1 cellular context compared by ENCODE assay signal in genomic region chr4:67721770-67722597, GRCh38.
TF ChIP-seq lines count a peak whose summit lies in the region.

No MANE protein-coding gene starts in this region.

TF ChIP-seq in K562, 482 proteins besides CTCF, POLR2A, EP300 and RAD21 (continued from another document and continues in another):
- TF ChIP-seq, protein P1, sequence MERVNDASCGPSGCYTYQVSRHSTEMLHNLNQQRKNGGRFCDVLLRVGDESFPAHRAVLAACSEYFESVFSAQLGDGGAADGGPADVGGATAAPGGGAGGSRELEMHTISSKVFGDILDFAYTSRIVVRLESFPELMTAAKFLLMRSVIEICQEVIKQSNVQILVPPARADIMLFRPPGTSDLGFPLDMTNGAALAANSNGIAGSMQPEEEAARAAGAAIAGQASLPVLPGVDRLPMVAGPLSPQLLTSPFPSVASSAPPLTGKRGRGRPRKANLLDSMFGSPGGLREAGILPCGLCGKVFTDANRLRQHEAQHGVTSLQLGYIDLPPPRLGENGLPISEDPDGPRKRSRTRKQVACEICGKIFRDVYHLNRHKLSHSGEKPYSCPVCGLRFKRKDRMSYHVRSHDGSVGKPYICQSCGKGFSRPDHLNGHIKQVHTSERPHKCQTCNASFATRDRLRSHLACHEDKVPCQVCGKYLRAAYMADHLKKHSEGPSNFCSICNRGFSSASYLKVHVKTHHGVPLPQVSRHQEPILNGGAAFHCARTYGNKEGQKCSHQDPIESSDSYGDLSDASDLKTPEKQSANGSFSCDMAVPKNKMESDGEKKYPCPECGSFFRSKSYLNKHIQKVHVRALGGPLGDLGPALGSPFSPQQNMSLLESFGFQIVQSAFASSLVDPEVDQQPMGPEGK (CRISPR knock-in tag; IDR thresholded peaks at IDR 0.05; ENCODE audit: borderline replicate concordance), result peak; percentile 99
- no peak for TF ChIP-seq HDGF (IDR thresholded peaks at IDR 0.05)
- TF ChIP-seq FIP1L1 (IDR thresholded peaks at IDR 0.05; ENCODE audit: low read depth, low read length, poor library complexity, severe bottlenecking), result no peak
- peak; percentile 100 for TF ChIP-seq ZBTB26 (CRISPR knock-in tag; IDR thresholded peaks at IDR 0.05)
- peak; percentile 49 to 52; a peak in 3 of 4 replicates for TF ChIP-seq NRF1 (conservative IDR thresholded peaks at IDR 0.05 in 1 of 2, IDR thresholded peaks at IDR 0.05 in 1 of 2)
- TF ChIP-seq, protein P2, sequence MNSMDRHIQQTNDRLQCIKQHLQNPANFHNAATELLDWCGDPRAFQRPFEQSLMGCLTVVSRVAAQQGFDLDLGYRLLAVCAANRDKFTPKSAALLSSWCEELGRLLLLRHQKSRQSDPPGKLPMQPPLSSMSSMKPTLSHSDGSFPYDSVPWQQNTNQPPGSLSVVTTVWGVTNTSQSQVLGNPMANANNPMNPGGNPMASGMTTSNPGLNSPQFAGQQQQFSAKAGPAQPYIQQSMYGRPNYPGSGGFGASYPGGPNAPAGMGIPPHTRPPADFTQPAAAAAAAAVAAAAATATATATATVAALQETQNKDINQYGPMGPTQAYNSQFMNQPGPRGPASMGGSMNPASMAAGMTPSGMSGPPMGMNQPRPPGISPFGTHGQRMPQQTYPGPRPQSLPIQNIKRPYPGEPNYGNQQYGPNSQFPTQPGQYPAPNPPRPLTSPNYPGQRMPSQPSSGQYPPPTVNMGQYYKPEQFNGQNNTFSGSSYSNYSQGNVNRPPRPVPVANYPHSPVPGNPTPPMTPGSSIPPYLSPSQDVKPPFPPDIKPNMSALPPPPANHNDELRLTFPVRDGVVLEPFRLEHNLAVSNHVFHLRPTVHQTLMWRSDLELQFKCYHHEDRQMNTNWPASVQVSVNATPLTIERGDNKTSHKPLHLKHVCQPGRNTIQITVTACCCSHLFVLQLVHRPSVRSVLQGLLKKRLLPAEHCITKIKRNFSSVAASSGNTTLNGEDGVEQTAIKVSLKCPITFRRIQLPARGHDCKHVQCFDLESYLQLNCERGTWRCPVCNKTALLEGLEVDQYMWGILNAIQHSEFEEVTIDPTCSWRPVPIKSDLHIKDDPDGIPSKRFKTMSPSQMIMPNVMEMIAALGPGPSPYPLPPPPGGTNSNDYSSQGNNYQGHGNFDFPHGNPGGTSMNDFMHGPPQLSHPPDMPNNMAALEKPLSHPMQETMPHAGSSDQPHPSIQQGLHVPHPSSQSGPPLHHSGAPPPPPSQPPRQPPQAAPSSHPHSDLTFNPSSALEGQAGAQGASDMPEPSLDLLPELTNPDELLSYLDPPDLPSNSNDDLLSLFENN (IDR thresholded peaks at IDR 0.05; ENCODE audit: low read depth in 2 of 2, low read length in 2 of 2), result peak in 1 of 2 experiments; percentile 64; a peak in 1 of 4 replicates
- TF ChIP-seq ZNF282 (CRISPR knock-in tag; IDR thresholded peaks at IDR 0.05), result no peak
- peak; percentile 100 for TF ChIP-seq ILK (tag; IDR thresholded peaks at IDR 0.05; ENCODE audit: borderline replicate concordance, low read depth)
- peak; percentile 97 for TF ChIP-seq ZNF77 (CRISPR knock-in tag; IDR thresholded peaks at IDR 0.05)
- TF ChIP-seq ZNF277 (CRISPR knock-in tag; IDR thresholded peaks at IDR 0.05; ENCODE audit: borderline replicate concordance), result no peak
- peak; percentile 100 for TF ChIP-seq ZNF354B (CRISPR knock-in tag; IDR thresholded peaks at IDR 0.05)
- no peak for TF ChIP-seq CREBBP (IDR thresholded peaks at IDR 0.05; ENCODE audit: low read depth, low read length)
- TF ChIP-seq, protein P3, sequence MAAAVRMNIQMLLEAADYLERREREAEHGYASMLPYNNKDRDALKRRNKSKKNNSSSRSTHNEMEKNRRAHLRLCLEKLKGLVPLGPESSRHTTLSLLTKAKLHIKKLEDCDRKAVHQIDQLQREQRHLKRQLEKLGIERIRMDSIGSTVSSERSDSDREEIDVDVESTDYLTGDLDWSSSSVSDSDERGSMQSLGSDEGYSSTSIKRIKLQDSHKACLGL (CRISPR knock-in tag; IDR thresholded peaks at IDR 0.05; ENCODE audit: borderline replicate concordance, poor library complexity, severe bottlenecking), result peak; percentile 97
- TF ChIP-seq REST (CRISPR knock-in tag; IDR thresholded peaks at IDR 0.05; ENCODE audit: low read depth), result peak; percentile 94
- peak; percentile 99 for TF ChIP-seq CAMTA2 (CRISPR knock-in tag; conservative IDR thresholded peaks at IDR 0.05)
- TF ChIP-seq RBM34 (IDR thresholded peaks at IDR 0.05; ENCODE audit: borderline replicate concordance, insufficient read depth, low read length), result no peak
- TF ChIP-seq, protein P4, sequence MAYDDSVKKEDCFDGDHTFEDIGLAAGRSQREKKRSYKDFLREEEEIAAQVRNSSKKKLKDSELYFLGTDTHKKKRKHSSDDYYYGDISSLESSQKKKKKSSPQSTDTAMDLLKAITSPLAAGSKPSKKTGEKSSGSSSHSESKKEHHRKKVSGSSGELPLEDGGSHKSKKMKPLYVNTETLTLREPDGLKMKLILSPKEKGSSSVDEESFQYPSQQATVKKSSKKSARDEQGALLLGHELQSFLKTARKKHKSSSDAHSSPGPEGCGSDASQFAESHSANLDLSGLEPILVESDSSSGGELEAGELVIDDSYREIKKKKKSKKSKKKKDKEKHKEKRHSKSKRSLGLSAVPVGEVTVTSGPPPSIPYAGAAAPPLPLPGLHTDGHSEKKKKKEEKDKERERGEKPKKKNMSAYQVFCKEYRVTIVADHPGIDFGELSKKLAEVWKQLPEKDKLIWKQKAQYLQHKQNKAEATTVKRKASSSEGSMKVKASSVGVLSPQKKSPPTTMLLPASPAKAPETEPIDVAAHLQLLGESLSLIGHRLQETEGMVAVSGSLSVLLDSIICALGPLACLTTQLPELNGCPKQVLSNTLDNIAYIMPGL (CRISPR knock-in tag; IDR thresholded peaks at IDR 0.05), result no peak
- TF ChIP-seq POLR2H (tag; IDR thresholded peaks at IDR 0.05; ENCODE audit: low read depth), result peak; percentile 96
- TF ChIP-seq FOXK2 (conservative IDR thresholded peaks at IDR 0.05 in 1 of 2, IDR thresholded peaks at IDR 0.05 in 1 of 2; ENCODE audit: low read depth in 2 of 2), result peak; percentile 89 to 95
- no peak for TF ChIP-seq ZNF143 (CRISPR knock-in tag; IDR thresholded peaks at IDR 0.05)
- TF ChIP-seq FOS (IDR thresholded peaks at IDR 0.05; ENCODE audit: extremely low read depth, insufficient read length), result no peak
- TF ChIP-seq, protein P5, sequence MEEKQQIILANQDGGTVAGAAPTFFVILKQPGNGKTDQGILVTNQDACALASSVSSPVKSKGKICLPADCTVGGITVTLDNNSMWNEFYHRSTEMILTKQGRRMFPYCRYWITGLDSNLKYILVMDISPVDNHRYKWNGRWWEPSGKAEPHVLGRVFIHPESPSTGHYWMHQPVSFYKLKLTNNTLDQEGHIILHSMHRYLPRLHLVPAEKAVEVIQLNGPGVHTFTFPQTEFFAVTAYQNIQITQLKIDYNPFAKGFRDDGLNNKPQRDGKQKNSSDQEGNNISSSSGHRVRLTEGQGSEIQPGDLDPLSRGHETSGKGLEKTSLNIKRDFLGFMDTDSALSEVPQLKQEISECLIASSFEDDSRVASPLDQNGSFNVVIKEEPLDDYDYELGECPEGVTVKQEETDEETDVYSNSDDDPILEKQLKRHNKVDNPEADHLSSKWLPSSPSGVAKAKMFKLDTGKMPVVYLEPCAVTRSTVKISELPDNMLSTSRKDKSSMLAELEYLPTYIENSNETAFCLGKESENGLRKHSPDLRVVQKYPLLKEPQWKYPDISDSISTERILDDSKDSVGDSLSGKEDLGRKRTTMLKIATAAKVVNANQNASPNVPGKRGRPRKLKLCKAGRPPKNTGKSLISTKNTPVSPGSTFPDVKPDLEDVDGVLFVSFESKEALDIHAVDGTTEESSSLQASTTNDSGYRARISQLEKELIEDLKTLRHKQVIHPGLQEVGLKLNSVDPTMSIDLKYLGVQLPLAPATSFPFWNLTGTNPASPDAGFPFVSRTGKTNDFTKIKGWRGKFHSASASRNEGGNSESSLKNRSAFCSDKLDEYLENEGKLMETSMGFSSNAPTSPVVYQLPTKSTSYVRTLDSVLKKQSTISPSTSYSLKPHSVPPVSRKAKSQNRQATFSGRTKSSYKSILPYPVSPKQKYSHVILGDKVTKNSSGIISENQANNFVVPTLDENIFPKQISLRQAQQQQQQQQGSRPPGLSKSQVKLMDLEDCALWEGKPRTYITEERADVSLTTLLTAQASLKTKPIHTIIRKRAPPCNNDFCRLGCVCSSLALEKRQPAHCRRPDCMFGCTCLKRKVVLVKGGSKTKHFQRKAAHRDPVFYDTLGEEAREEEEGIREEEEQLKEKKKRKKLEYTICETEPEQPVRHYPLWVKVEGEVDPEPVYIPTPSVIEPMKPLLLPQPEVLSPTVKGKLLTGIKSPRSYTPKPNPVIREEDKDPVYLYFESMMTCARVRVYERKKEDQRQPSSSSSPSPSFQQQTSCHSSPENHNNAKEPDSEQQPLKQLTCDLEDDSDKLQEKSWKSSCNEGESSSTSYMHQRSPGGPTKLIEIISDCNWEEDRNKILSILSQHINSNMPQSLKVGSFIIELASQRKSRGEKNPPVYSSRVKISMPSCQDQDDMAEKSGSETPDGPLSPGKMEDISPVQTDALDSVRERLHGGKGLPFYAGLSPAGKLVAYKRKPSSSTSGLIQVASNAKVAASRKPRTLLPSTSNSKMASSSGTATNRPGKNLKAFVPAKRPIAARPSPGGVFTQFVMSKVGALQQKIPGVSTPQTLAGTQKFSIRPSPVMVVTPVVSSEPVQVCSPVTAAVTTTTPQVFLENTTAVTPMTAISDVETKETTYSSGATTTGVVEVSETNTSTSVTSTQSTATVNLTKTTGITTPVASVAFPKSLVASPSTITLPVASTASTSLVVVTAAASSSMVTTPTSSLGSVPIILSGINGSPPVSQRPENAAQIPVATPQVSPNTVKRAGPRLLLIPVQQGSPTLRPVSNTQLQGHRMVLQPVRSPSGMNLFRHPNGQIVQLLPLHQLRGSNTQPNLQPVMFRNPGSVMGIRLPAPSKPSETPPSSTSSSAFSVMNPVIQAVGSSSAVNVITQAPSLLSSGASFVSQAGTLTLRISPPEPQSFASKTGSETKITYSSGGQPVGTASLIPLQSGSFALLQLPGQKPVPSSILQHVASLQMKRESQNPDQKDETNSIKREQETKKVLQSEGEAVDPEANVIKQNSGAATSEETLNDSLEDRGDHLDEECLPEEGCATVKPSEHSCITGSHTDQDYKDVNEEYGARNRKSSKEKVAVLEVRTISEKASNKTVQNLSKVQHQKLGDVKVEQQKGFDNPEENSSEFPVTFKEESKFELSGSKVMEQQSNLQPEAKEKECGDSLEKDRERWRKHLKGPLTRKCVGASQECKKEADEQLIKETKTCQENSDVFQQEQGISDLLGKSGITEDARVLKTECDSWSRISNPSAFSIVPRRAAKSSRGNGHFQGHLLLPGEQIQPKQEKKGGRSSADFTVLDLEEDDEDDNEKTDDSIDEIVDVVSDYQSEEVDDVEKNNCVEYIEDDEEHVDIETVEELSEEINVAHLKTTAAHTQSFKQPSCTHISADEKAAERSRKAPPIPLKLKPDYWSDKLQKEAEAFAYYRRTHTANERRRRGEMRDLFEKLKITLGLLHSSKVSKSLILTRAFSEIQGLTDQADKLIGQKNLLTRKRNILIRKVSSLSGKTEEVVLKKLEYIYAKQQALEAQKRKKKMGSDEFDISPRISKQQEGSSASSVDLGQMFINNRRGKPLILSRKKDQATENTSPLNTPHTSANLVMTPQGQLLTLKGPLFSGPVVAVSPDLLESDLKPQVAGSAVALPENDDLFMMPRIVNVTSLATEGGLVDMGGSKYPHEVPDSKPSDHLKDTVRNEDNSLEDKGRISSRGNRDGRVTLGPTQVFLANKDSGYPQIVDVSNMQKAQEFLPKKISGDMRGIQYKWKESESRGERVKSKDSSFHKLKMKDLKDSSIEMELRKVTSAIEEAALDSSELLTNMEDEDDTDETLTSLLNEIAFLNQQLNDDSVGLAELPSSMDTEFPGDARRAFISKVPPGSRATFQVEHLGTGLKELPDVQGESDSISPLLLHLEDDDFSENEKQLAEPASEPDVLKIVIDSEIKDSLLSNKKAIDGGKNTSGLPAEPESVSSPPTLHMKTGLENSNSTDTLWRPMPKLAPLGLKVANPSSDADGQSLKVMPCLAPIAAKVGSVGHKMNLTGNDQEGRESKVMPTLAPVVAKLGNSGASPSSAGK (IDR thresholded peaks at IDR 0.05), result peak; percentile 79
